32 cellular contexts compared by ENCODE assay signal in the genomic region with DNA sequence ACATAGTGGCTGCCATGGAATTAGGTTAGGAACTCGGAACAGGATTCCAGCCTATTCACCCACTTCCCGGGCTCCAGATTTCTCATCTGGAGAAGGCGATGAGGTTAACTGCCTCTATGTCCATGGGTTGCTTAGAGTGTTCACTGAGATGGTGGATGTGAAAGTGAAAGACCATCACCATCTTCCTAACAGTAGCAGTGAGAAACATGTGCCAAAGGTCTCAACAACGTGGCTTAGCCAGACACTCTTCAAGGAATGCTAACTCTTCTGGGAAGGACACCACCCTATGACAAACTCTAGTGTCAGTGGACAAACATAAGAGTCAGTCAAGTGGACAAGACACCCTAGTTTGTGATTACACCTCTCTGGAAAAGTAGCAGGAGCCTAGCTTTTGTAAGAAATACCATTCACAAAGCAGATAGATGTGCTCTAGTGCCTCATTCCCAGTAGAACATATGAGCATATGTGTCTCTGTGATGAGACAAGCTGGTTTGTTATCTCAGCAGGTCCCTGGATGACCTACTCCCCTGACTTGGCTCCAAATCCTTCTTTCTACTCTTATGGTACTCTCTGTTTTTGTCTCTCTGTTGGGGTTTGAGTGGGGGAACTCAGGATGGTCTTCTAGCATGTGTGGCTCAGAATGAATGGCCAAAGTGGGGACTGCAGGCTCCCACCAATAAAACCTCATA.
"Had no signal": no experiment of that assay in that cellular context is flagged by ENCODE, and none has a peak within 500 bp of the region (broad histone marks: within the 10 kb centered on the region; RNA-seq: fewer than 3 reads in every experiment).

No MANE protein-coding gene starts in this region.

- H3K27me3 ChIP-seq: brain microvascular endothelial cell, cardiac muscle cell had no signal

- ATAC-seq: activated CD8-positive, alpha-beta memory T cell treated with anti-CD3 and anti-CD28 coated beads, Interleukin-2, amount 10 ng/mL, durations not matched to agents 7 days and 5 days; activated naive CD8-positive, alpha-beta T cell treated with anti-CD3 and anti-CD28 coated beads, Interleukin-2, amount 50 U/mL, for 24 hours; Right ventricle myocardium inferior had no signal

- H3K4me3 ChIP-seq: cardiac muscle cell, PC-9 had no signal

- DNase-seq: activated CD4-positive, alpha-beta memory T cell treated with anti-CD3 and anti-CD28 coated beads, Interleukin-2, amount 10 ng/mL, durations not matched to agents 7 days and 5 days; activated CD4-positive, alpha-beta T cell treated with anti-CD3 and anti-CD28 coated beads for 1 hour; activated CD4-positive, alpha-beta T cell treated with anti-CD3 and anti-CD28 coated beads for 48 hours; activated CD4-positive, CD25-positive, alpha-beta regulatory T cell; activated CD8-positive, alpha-beta memory T cell treated with anti-CD3 and anti-CD28 coated beads for 24 hours; activated CD8-positive, alpha-beta memory T cell treated with anti-CD3 and anti-CD28 coated beads, Interleukin-2, amount 10 ng/mL, durations not matched to agents 7 days and 5 days; activated CD8-positive, alpha-beta memory T cell treated with anti-CD3 and anti-CD28 coated beads, Interleukin-2, amount 50 U/mL, for 48 hours; activated effector memory CD4-positive, alpha-beta T cell treated with Interleukin-2 at 50 U/mL for 16 hours; activated naive CD4-positive, alpha-beta T cell treated with anti-CD3 and anti-CD28 coated beads, Interleukin-2, amount 10 ng/mL, durations not matched to agents 7 days and 5 days; activated naive CD8-positive, alpha-beta T cell treated with anti-CD3 and anti-CD28 coated beads, Interleukin-2, amount 50 U/mL, for 24 hours; activated T-cell treated with anti-CD3 and anti-CD28 coated beads, Interleukin-2, amount 50 U/mL, for 48 hours; anterior cingulate cortex; brain microvascular endothelial cell; NCI-H1105; NCI-H1417 treated with DMSO at 0.1 percent for 48 hours; NCI-H187 treated with DMSO at 0.1 percent for 48 hours; NCI-H2081; NCI-H226; NCI-H446 treated with DMSO at 0.1 percent for 48 hours; NCI-H524; NCI-H69; NCI-H82; PC-9; SW 1271; T-helper 1 cell; T-helper 2 cell; T-helper 9 cell; WERI-Rb-1 had no signal

- H3K27ac ChIP-seq: brain microvascular endothelial cell, cardiac muscle cell, PC-9, RWPE1, WERI-Rb-1 had no signal

- H3K4me2 ChIP-seq: PC-9 had no signal

- H3K36me3 ChIP-seq: brain microvascular endothelial cell, cardiac muscle cell, WERI-Rb-1 had no signal

- H2AFZ ChIP-seq: PC-9 had no signal

- FAIRE-seq: RCC 7860 had no signal
